In the genomic region with DNA sequence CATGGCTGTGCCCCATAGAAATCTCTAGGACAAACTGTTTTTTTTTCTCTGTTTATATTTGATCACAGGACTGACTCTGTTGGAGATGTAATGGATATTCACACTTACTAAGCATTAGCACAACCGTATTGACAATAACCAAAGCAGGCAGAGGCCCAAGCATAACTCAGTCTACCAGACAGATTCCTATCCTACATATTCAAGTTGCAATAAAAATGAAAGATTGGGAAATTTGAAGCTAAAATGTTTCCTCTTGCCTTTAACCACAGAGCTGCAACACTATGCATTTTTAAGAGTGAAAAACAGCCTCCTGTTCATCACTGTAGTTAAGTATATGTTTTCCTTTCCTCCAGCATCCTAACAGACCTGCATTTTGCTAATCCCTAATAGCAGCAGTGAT, we compare ENCODE assay signal across 4 cellular contexts. TPM values are rescaled to one million over a fixed set of nuclear protein-coding genes. Genes with fewer than 3 reads are reported as not detected.
"Had no signal": no experiment of that assay in that cellular context is flagged by ENCODE, and none has a peak within 500 bp of the region (broad histone marks: within the 10 kb centered on the region; RNA-seq: fewer than 3 reads in every experiment).

No MANE protein-coding gene starts in this region.

RNA-seq across cellular contexts. Expression of gene HOPX, which starts 13.7 kb away (rescaled TPM):
- total RNA-seq: HepG2, HT1080, OCI-LY7, SK-MEL-5 had no signal
- polyA plus RNA-seq: HepG2 had no signal
